30 cellular contexts compared by ENCODE assay signal in genomic region chr3:138678874-138679392, GRCh38.
"Had no signal": no experiment of that assay in that cellular context is flagged by ENCODE, and none has a peak within 500 bp of the region (broad histone marks: within the 10 kb centered on the region; RNA-seq: fewer than 3 reads in every experiment).

No MANE protein-coding gene starts in this region.

- H3K4me3 Mint-ChIP-seq: dendritic cell treated with granulocyte-macrophage colony-stimulating factor and Interleukin-4, amounts not matched to agents 40 ng/mL and 50 ng/mL, for 4 days; natural killer cell; neural crest cell; stimulated activated naive CD8-positive, alpha-beta T cell treated with anti-CD3 and anti-CD28 coated beads, Interleukin-15, amount 100 ng/mL, for 72 hours had no signal

- H3K27ac Mint-ChIP-seq: dendritic cell treated with granulocyte-macrophage colony-stimulating factor and Interleukin-4, amounts not matched to agents 40 ng/mL and 50 ng/mL, for 4 days; natural killer cell; stimulated activated naive CD8-positive, alpha-beta T cell treated with anti-CD3 and anti-CD28 coated beads, Interleukin-15, amount 100 ng/mL, for 72 hours had no signal

- H3K4me1 ChIP-seq: colonic mucosa, esophagus muscularis mucosa, gastroesophageal sphincter, lower lobe of right lung, prostate gland, right atrium auricular region, suprapubic skin, upper lobe of right lung, uterus had no signal

- H3K79me2 ChIP-seq: parathyroid adenoma had no signal

- DNase-seq: colonic mucosa; effector CD8-positive, alpha-beta T cell; foreskin keratinocyte; heart left ventricle; hippocampal formation; left colon; left ventricle myocardium superior; lower lobe of right lung; natural killer cell; stimulated activated CD4-positive, alpha-beta T cell treated with anti-CD3 and anti-CD28 coated beads, Interleukin-12 subunit alpha, Interleukin-12 subunit beta, amount 100 ng/mL, for 4 hours; stimulated activated CD4-positive, alpha-beta T cell treated with anti-CD3 and anti-CD28 coated beads, Interleukin-1b, Interleukin-23, amount 100 ng/mL, for 48 hours; stimulated activated CD4-positive, alpha-beta T cell treated with anti-CD3 and anti-CD28 coated beads, Interleukin-4, amount 100 ng/mL, for 1 hour; stimulated activated CD8-positive, alpha-beta memory T cell treated with anti-CD3 and anti-CD28 coated beads, Interleukin-4, amount 100 ng/mL, for 48 hours; stimulated activated naive CD4-positive, alpha-beta T cell; stimulated activated naive CD8-positive, alpha-beta T cell treated with anti-CD3 and anti-CD28 coated beads, Interleukin-15, amount 100 ng/mL, for 72 hours; transverse colon; upper lobe of right lung; uterus had no signal

- H2AFZ ChIP-seq: parathyroid adenoma had no signal

- H3K27ac ChIP-seq: colonic mucosa, esophagus muscularis mucosa, foreskin keratinocyte, gastroesophageal sphincter, heart left ventricle, lower lobe of right lung, parathyroid adenoma, prostate gland, right atrium auricular region, suprapubic skin, transverse colon, upper lobe of right lung, uterus had no signal

- H3K9me3 ChIP-seq: colonic mucosa, prostate gland, upper lobe of right lung had no signal

- H3K36me3 ChIP-seq: colonic mucosa, prostate gland, uterus had no signal

- FAIRE-seq: endothelial cell of umbilical vein, islet of Langerhans had no signal

- H3K4me3 ChIP-seq: colonic mucosa, esophagus muscularis mucosa, gastroesophageal sphincter, heart left ventricle, lower lobe of right lung, prostate gland, right atrium auricular region, smooth muscle cell, suprapubic skin, transverse colon, upper lobe of right lung, uterus had no signal

- H3K9ac ChIP-seq: parathyroid adenoma had no signal

- H3K4me1 Mint-ChIP-seq: natural killer cell; stimulated activated naive CD8-positive, alpha-beta T cell treated with anti-CD3 and anti-CD28 coated beads, Interleukin-15, amount 100 ng/mL, for 72 hours had no signal

- H3K4me2 ChIP-seq: smooth muscle cell had no signal

- H3K27me3 ChIP-seq: colonic mucosa, esophagus muscularis mucosa, foreskin keratinocyte, gastroesophageal sphincter, heart left ventricle, right atrium auricular region, suprapubic skin, transverse colon, upper lobe of right lung, uterus had no signal

- H3K27me3 Mint-ChIP-seq: dendritic cell treated with granulocyte-macrophage colony-stimulating factor and Interleukin-4, amounts not matched to agents 40 ng/mL and 50 ng/mL, for 4 days; stimulated activated naive CD8-positive, alpha-beta T cell treated with anti-CD3 and anti-CD28 coated beads, Interleukin-15, amount 100 ng/mL, for 72 hours had no signal

- ATAC-seq: foreskin keratinocyte; gastroesophageal sphincter; heart left ventricle; left colon; left ventricle myocardium superior; lower lobe of right lung; natural killer cell; sciatic nerve; stimulated activated naive CD8-positive, alpha-beta T cell treated with anti-CD3 and anti-CD28 coated beads, Interleukin-15, amount 100 ng/mL, for 72 hours; upper lobe of right lung had no signal
